1 cellular context compared by ENCODE assay signal in the genomic region with DNA sequence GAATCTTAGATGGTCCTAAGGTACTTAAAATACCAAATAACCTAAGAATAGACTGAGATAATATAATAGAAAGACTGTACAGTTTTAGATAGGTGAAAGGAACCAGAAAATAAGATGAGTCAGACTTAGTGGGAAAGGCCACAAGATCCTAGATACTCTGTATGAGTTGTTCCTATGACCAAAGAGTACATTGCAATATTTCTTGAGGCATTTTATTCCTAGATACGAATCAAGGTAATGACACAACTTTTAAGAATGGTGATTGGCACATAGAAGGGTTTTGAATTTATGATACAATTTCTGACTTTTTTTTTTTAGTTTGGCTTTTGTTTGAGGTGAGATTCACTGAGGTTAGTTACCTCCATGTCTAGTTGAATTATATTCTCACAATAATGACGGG.
TF ChIP-seq lines count a peak whose summit lies in the region.

No MANE protein-coding gene starts in this region.

TF ChIP-seq in HepG2, 621 proteins besides CTCF, POLR2A, EP300 and RAD21:
- TF ChIP-seq IKZF1 (IDR thresholded peaks at IDR 0.05), result no peak
- no peak for TF ChIP-seq SALL1 (CRISPR knock-in tag; IDR thresholded peaks at IDR 0.05)
- no peak for TF ChIP-seq ZNF510 (CRISPR knock-in tag; IDR thresholded peaks at IDR 0.05; ENCODE audit: low read depth)
- TF ChIP-seq TOPORS (CRISPR knock-in tag; IDR thresholded peaks at IDR 0.05), result no peak
- TF ChIP-seq, protein P1, sequence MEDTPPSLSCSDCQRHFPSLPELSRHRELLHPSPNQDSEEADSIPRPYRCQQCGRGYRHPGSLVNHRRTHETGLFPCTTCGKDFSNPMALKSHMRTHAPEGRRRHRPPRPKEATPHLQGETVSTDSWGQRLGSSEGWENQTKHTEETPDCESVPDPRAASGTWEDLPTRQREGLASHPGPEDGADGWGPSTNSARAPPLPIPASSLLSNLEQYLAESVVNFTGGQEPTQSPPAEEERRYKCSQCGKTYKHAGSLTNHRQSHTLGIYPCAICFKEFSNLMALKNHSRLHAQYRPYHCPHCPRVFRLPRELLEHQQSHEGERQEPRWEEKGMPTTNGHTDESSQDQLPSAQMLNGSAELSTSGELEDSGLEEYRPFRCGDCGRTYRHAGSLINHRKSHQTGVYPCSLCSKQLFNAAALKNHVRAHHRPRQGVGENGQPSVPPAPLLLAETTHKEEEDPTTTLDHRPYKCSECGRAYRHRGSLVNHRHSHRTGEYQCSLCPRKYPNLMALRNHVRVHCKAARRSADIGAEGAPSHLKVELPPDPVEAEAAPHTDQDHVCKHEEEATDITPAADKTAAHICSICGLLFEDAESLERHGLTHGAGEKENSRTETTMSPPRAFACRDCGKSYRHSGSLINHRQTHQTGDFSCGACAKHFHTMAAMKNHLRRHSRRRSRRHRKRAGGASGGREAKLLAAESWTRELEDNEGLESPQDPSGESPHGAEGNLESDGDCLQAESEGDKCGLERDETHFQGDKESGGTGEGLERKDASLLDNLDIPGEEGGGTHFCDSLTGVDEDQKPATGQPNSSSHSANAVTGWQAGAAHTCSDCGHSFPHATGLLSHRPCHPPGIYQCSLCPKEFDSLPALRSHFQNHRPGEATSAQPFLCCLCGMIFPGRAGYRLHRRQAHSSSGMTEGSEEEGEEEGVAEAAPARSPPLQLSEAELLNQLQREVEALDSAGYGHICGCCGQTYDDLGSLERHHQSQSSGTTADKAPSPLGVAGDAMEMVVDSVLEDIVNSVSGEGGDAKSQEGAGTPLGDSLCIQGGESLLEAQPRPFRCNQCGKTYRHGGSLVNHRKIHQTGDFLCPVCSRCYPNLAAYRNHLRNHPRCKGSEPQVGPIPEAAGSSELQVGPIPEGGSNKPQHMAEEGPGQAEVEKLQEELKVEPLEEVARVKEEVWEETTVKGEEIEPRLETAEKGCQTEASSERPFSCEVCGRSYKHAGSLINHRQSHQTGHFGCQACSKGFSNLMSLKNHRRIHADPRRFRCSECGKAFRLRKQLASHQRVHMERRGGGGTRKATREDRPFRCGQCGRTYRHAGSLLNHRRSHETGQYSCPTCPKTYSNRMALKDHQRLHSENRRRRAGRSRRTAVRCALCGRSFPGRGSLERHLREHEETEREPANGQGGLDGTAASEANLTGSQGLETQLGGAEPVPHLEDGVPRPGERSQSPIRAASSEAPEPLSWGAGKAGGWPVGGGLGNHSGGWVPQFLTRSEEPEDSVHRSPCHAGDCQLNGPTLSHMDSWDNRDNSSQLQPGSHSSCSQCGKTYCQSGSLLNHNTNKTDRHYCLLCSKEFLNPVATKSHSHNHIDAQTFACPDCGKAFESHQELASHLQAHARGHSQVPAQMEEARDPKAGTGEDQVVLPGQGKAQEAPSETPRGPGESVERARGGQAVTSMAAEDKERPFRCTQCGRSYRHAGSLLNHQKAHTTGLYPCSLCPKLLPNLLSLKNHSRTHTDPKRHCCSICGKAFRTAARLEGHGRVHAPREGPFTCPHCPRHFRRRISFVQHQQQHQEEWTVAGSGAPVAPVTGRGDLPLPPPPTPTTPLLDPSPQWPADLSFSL (CRISPR knock-in tag; IDR thresholded peaks at IDR 0.05), result no peak
- no peak for TF ChIP-seq SIX4 (CRISPR knock-in tag; IDR thresholded peaks at IDR 0.05)
